ENCODE assay signal across 20 cellular contexts in genomic region chr9:114837923-114838322, GRCh38. TPM values are rescaled to one million over a fixed set of nuclear protein-coding genes. Genes with fewer than 3 reads are reported as not detected.
"Had no signal": no experiment of that assay in that cellular context is flagged by ENCODE, and none has a peak within 500 bp of the region (broad histone marks: within the 10 kb centered on the region; RNA-seq: fewer than 3 reads in every experiment).

No MANE protein-coding gene starts in this region.

- ATAC-seq: body of pancreas; gastroesophageal sphincter; natural killer cell; stimulated activated naive B cell treated with anti-CD40 and anti-IgM and Interleukin-4, amounts not matched to agents 10 μg/mL and 1 μg/mL and 100 μg/mL, for 72 hours had no signal

- H3K27ac ChIP-seq: body of pancreas, coronary artery, gastroesophageal sphincter, left ventricle myocardium inferior, neutrophil, suprapubic skin, VCaP had no signal

- H3K27me3 ChIP-seq: body of pancreas, neutrophil, suprapubic skin had no signal

- H3K9me3 ChIP-seq: body of pancreas, left ventricle myocardium inferior, neutrophil, suprapubic skin had no signal

- H3K36me3 ChIP-seq: gastroesophageal sphincter, left ventricle myocardium inferior, neutrophil, suprapubic skin had no signal

- H3K4me3 ChIP-seq: body of pancreas, coronary artery, gastroesophageal sphincter, left ventricle myocardium inferior, suprapubic skin had no signal

- FAIRE-seq: kidney had no signal

- DNase-seq: activated CD4-positive, alpha-beta memory T cell treated with anti-CD3 and anti-CD28 coated beads, Interleukin-2, amount 10 ng/mL, durations not matched to agents 7 days and 5 days; activated effector memory CD4-positive, alpha-beta T cell treated with Interleukin-2 at 50 U/mL for 16 hours; activated T-cell treated with anti-CD3 and anti-CD28 coated beads, Interleukin-2, amount 50 U/mL, for 24 hours; amniotic stem cell; body of pancreas; effector CD4-positive, alpha-beta T cell; hippocampal formation; kidney; left ventricle myocardium inferior; mesendoderm; natural killer cell; retina; stimulated activated CD4-positive, alpha-beta T cell treated with anti-CD3 and anti-CD28 coated beads, Interleukin-2, amount 100 ng/mL, for 48 hours; stimulated activated naive B cell treated with anti-CD40 and anti-IgM and Interleukin-4, amounts not matched to agents 10 μg/mL and 1 μg/mL and 100 μg/mL, for 72 hours; trophoblast cell had no signal

- H3K4me1 ChIP-seq: body of pancreas, gastroesophageal sphincter, left ventricle myocardium inferior, suprapubic skin had no signal

RNA-seq across cellular contexts. Expression of gene TNFSF15, which starts 32.1 kb away (rescaled TPM):
- total RNA-seq: natural killer cell had no signal
